Comparison of ENCODE assay signal across 14 cellular contexts in the genomic region with DNA sequence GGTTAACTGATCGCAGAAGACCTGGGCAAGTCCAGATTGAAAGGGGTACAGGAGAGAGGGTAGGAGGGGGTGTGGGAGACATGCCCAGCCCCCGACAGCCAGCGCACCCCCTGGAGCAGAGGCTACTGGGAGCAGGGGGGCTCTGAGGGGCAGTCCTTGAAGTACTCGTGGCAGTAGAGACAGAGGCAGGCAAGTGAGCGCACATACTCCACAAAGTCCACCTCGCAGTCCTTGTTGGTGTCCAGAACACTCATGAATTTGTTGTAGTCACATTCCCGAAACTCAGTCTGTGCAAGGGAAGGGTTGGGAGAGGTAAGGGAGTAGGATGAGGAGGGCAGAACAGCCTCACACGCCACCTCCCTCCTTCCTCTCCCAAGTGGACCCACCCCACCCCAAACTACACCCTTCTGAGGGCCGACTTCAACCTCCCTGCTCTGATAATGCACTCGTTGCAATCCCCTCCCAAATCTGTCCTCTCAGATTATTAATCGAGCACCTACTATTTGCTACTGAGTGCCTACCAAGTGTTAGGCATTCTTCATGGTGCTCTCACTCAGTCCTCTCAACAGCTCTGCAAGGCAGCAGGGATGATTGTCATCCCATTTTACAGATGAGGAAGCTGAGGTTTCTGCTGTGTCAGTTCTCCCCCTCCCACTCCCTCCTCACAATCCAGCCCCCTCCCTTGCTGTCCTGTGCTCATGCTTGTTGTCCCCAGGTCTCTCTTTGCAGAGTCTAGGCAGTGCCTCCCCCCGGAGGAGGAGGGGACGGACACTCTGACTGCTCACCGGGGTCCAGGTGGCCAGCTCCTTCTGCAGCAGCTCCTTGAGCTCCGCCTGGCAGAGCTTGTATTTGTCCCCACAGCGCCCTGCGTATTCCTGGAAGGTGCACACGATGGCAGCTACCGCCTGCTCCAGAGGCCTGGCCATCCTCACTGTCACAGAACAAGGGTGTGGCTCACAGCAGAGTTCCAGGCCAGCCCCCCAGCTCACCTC. TPM values are rescaled to one million over a fixed set of nuclear protein-coding genes. Genes with fewer than 3 reads are reported as not detected.
DNase-seq lines count a peak whose midpoint lies in the region; ATAC-seq and TF ChIP-seq lines count a peak whose summit lies in the region.
"Had no signal": no experiment of that assay in that cellular context is flagged by ENCODE, and none has a peak within 500 bp of the region (broad histone marks: within the 10 kb centered on the region; RNA-seq: fewer than 3 reads in every experiment).

No MANE protein-coding gene starts in this region.

- no peak overlapping the region for H3K23ac ChIP-seq in mesendoderm (ENCODE audit: low read length)

- no peak overlapping the region for H4K5ac ChIP-seq in mesendoderm (ENCODE audit: low read length)

- no peak overlapping the region for H2BK5ac ChIP-seq in mesendoderm (ENCODE audit: low read length)

- peaks cover 22% of the 10 kb centered on the region for H3K4me1 Mint-ChIP-seq in activated T-helper 17 cell treated with anti-CD3 and anti-CD28 coated beads, Interleukin-2, amount 50 U/mL, for 72 hours

- H2AK5ac ChIP-seq in mesendoderm (ENCODE audit: low read length): no peak overlapping the region

- no peak overlapping the region for H3K4me2 ChIP-seq in mesendoderm (ENCODE audit: low read length)

- no peak overlapping the region for H4K8ac ChIP-seq in mesendoderm (ENCODE audit: low read depth, low read length)

- no peak overlapping the region for H3K9ac ChIP-seq in mesendoderm (ENCODE audit: low read length)

- no CpG with 5 or more reads among the region's 19 CpGs for WGBS in mesendoderm (ENCODE audit: extremely low coverage, insufficient coverage, low lambda C conversion rate)
- 81 to 84% methylated on average over 15 to 19 of the region's 19 CpGs for WGBS in upper lobe of left lung, 2 donors

- no peaks in the 10 kb centered on the region for H3K79me1 ChIP-seq in mesendoderm (ENCODE audit: low read length)

- TF ChIP-seq CTCF in upper lobe of left lung (IDR thresholded peaks at IDR 0.05): no peak

- H3K4ac ChIP-seq in mesendoderm (ENCODE audit: low read depth, low read length): no peak overlapping the region

- peak; percentile 42 for DNase-seq in activated effector memory CD4-positive, alpha-beta T cell treated with anti-CD3 and anti-CD28 coated beads, Interleukin-2, amount 50 U/mL, for 16 hours
- no peak for DNase-seq in activated effector memory CD4-positive, alpha-beta T cell treated with Interleukin-2 at 50 U/mL for 16 hours
- no peak for DNase-seq in mesendoderm
- DNase-seq in upper lobe of left lung: peak in 1 of 2 donors; percentile 19
- DNase-seq in inferior parietal cortex (ENCODE audit: extremely low spot score): no peak
- DNase-seq in effector memory CD4-positive, alpha-beta T cell: no peak
- DNase-seq: kidney glomerular epithelial cell; NCI-H2029 treated with DMSO at 0.1 percent for 48 hours; nucleus accumbens; stimulated activated CD4-positive, alpha-beta T cell treated with anti-CD3 and anti-CD28 coated beads, Interleukin-1b, Interleukin-23, amount 100 ng/mL, for 48 hours; stimulated activated naive CD8-positive, alpha-beta T cell treated with anti-CD3 and anti-CD28 coated beads, Interleukin-15, Interleukin-2, amounts not matched to agents 100 U/mL and 50 U/mL, for 24 hours had no signal

- H3K27ac ChIP-seq in mesendoderm (ENCODE audit: low read depth, low read length): no peak overlapping the region
- peak overlapping the region in 3 of 4 donors; percentile 22 to 88 (median 67) for H3K27ac ChIP-seq in upper lobe of left lung
- no peak overlapping the region for H3K27ac ChIP-seq in effector memory CD4-positive, alpha-beta T cell (ENCODE audit: insufficient read depth, low read length, poor library complexity, severe bottlenecking)

- H3K27me3 Mint-ChIP-seq in activated T-helper 17 cell treated with anti-CD3 and anti-CD28 coated beads, Interleukin-2, amount 50 U/mL, for 72 hours: no peaks in the 10 kb centered on the region

- H3K36me3 ChIP-seq in mesendoderm (ENCODE audit: control insufficient read depth, insufficient read depth, low read length): no peaks in the 10 kb centered on the region
- H3K36me3 ChIP-seq in upper lobe of left lung: peaks cover 0 to 15% (median 2%) of the 10 kb centered on the region in 4 donors
- H3K36me3 ChIP-seq in effector memory CD4-positive, alpha-beta T cell (ENCODE audit: control insufficient read depth, insufficient read depth, low read length): peaks cover 16% of the 10 kb centered on the region

- no peak for ATAC-seq in activated T-helper 17 cell treated with anti-CD3 and anti-CD28 coated beads, Interleukin-2, amount 50 U/mL, for 72 hours (replicated peaks)
- ATAC-seq in upper lobe of left lung (ENCODE audit: low FRiP score in 2 of 2) (no peak), HG03108 (IDR thresholded peaks at IDR 0.05; ENCODE audit: unreplicated experiment) (no peak)
- ATAC-seq: stimulated activated naive CD8-positive, alpha-beta T cell treated with anti-CD3 and anti-CD28 coated beads, Interleukin-15, Interleukin-2, amounts not matched to agents 100 U/mL and 50 U/mL, for 24 hours had no signal

- peak overlapping the region; percentile 68 for H3K56ac ChIP-seq in mesendoderm (ENCODE audit: low read length)

- peaks cover 12% of the 10 kb centered on the region for H3K4me1 ChIP-seq in mesendoderm (ENCODE audit: control insufficient read depth, low read depth, low read length)
- peaks cover 68 to 95% (median 82%) of the 10 kb centered on the region in 4 donors for H3K4me1 ChIP-seq in upper lobe of left lung
- peaks cover 29% of the 10 kb centered on the region for H3K4me1 ChIP-seq in effector memory CD4-positive, alpha-beta T cell (ENCODE audit: control insufficient read depth, insufficient read depth, low read length, poor library complexity, severe bottlenecking)

- no peak for TF ChIP-seq POLR2A in upper lobe of left lung (IDR thresholded peaks at IDR 0.05)

- H3K79me2 ChIP-seq in mesendoderm (ENCODE audit: control insufficient read depth, insufficient read depth, low read length): no peaks in the 10 kb centered on the region

- no peak overlapping the region for H2BK120ac ChIP-seq in mesendoderm (ENCODE audit: low read depth, low read length)

- no peak overlapping the region for H2BK15ac ChIP-seq in mesendoderm (replicated peaks; ENCODE audit: low read depth)

- peak overlapping the region; percentile 66 for H3K27ac Mint-ChIP-seq in activated T-helper 17 cell treated with anti-CD3 and anti-CD28 coated beads, Interleukin-2, amount 50 U/mL, for 72 hours

- H3K9me3 ChIP-seq in upper lobe of left lung: no peaks in the 10 kb centered on the region
- no peaks in the 10 kb centered on the region for H3K9me3 ChIP-seq in effector memory CD4-positive, alpha-beta T cell (ENCODE audit: control insufficient read depth, low read length)

- no peaks in the 10 kb centered on the region for H3K9me3 Mint-ChIP-seq in activated T-helper 17 cell treated with anti-CD3 and anti-CD28 coated beads, Interleukin-2, amount 50 U/mL, for 72 hours

- H3K27me3 ChIP-seq in mesendoderm (ENCODE audit: insufficient read depth, low read length, poor library complexity) (no peaks in the 10 kb centered on the region), upper lobe of left lung (no peaks in the 10 kb centered on the region)
- no peaks in the 10 kb centered on the region for H3K27me3 ChIP-seq in effector memory CD4-positive, alpha-beta T cell (replicated peaks; ENCODE audit: control insufficient read depth, insufficient read depth, low read length, poor library complexity, severe bottlenecking)

- peak overlapping the region; percentile 98 for H3K4me3 Mint-ChIP-seq in activated T-helper 17 cell treated with anti-CD3 and anti-CD28 coated beads, Interleukin-2, amount 50 U/mL, for 72 hours

- H3K18ac ChIP-seq in mesendoderm (ENCODE audit: low read length): no peak overlapping the region

- H3K36me3 Mint-ChIP-seq in activated T-helper 17 cell treated with anti-CD3 and anti-CD28 coated beads, Interleukin-2, amount 50 U/mL, for 72 hours (ENCODE audit: low read depth): peaks cover 32% of the 10 kb centered on the region

- TF ChIP-seq EP300 in upper lobe of left lung (IDR thresholded peaks at IDR 0.05): no peak

- H3K4me3 ChIP-seq in mesendoderm (ENCODE audit: low read length) (no peak overlapping the region), upper lobe of left lung (no peak overlapping the region)
- no peak overlapping the region for H3K4me3 ChIP-seq in effector memory CD4-positive, alpha-beta T cell (ENCODE audit: insufficient read depth, low read depth, low read length, poor library complexity, severe bottlenecking)

RNA-seq across cellular contexts. Expression of gene S100A3, which starts 1.2 kb away (rescaled TPM):
- total RNA-seq in activated T-helper 17 cell treated with anti-CD3 and anti-CD28 coated beads, Interleukin-2, amount 50 U/mL, for 72 hours: not detected
- 0.48 TPM for polyA plus RNA-seq in mesendoderm (2013, experiment 1 of 2)
- polyA plus RNA-seq in mesendoderm (2013, experiment 2 of 2): 0.55 TPM
- 1 to 10 TPM in 5 of 6 donors, not detected in 1; 2.0 to 4.4 (median 2.1) TPM for total RNA-seq in upper lobe of left lung

RNA-seq across cellular contexts. Expression of gene S100A4, which starts 2.2 kb away (rescaled TPM):
- total RNA-seq in activated T-helper 17 cell treated with anti-CD3 and anti-CD28 coated beads, Interleukin-2, amount 50 U/mL, for 72 hours: 1,000 to 10,000 TPM; 1,035 to 1,445 TPM
- polyA plus RNA-seq in mesendoderm (2013, experiment 1 of 2): 19.8 TPM
- polyA plus RNA-seq in mesendoderm (2013, experiment 2 of 2): 20.5 TPM
- total RNA-seq in upper lobe of left lung: 100 to 1,000 TPM; 234 to 983 (median 633) TPM

RNA-seq across cellular contexts. Expression of gene S100A5, which starts 7.1 kb away (rescaled TPM):
- total RNA-seq in activated T-helper 17 cell treated with anti-CD3 and anti-CD28 coated beads, Interleukin-2, amount 50 U/mL, for 72 hours: 1 to 10 TPM; 3.2 to 9.6 TPM
- polyA plus RNA-seq in mesendoderm (2013, experiment 1 of 2): not detected
- polyA plus RNA-seq in mesendoderm (2013, experiment 2 of 2): not detected
- total RNA-seq in upper lobe of left lung: not detected
- total RNA-seq: cardiac septum had no signal

RNA-seq across cellular contexts. Expression of gene S100A6, which starts 12.1 kb away (rescaled TPM):
- total RNA-seq in activated T-helper 17 cell treated with anti-CD3 and anti-CD28 coated beads, Interleukin-2, amount 50 U/mL, for 72 hours: 100 to 1,000 TPM; 530 to 753 TPM
- polyA plus RNA-seq in mesendoderm (2013, experiment 1 of 2): 11.6 TPM
- 10.1 TPM for polyA plus RNA-seq in mesendoderm (2013, experiment 2 of 2)
- 1,000 to 10,000 TPM in 3 of 6 donors, 100 to 1,000 TPM in 3; 399 to 1,595 (median 925) TPM for total RNA-seq in upper lobe of left lung

RNA-seq across cellular contexts. Expression of gene S100A2, which starts 17.8 kb away (rescaled TPM):
- 10 to 100 TPM; 10.1 to 10.7 TPM for total RNA-seq in activated T-helper 17 cell treated with anti-CD3 and anti-CD28 coated beads, Interleukin-2, amount 50 U/mL, for 72 hours
- 1.9 TPM for polyA plus RNA-seq in mesendoderm (2013, experiment 1 of 2)
- polyA plus RNA-seq in mesendoderm (2013, experiment 2 of 2): 2.1 TPM
- total RNA-seq in upper lobe of left lung: 10 to 100 TPM in 2 of 6 donors, 1 to 10 TPM in 3, not detected in 1; 2.0 to 12.0 (median 7.9) TPM

Comparison
In these comparisons a context has a peak if more than half of its experiments do, and no peak if none do; other contexts are left out.
1. H3K27ac ChIP-seq: peak in upper lobe of left lung (3 of 4); none in mesendoderm (single experiment) and effector memory CD4-positive, alpha-beta T cell (single experiment).